Comparison of ENCODE assay signal across 10 cellular contexts in the genomic region with DNA sequence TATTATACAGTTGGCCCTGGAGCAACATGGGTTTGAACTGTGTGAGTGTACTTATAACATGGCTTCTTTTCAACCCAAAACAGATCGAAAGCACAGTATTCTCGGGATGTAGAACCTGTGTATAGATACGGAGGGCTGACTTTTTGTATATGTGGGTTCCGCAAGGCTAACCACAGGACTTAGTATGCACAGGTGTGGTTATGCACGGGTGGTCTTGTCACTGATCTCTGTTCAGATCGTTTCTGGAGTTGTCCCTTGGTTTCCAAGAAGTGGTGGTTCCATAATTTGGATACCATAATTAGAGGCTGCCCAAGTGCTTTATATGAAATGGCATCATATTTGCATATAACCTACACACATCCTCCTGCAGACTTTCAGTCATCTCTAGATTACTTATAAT. TPM values are rescaled to one million over a fixed set of nuclear protein-coding genes. Genes with fewer than 3 reads are reported as not detected.
A peak's percentile ranks its signal among the peaks of the same experiment; 100 is the strongest.
DNase-seq lines count a peak whose midpoint lies in the region; ATAC-seq and TF ChIP-seq lines count a peak whose summit lies in the region.
"Had no signal": no experiment of that assay in that cellular context is flagged by ENCODE, and none has a peak within 500 bp of the region (broad histone marks: within the 10 kb centered on the region; RNA-seq: fewer than 3 reads in every experiment).

No MANE protein-coding gene starts in this region.

- peak overlapping the region; percentile 6 for H3K4me3 Mint-ChIP-seq in CD8-positive, alpha-beta T cell
- H3K4me3 Mint-ChIP-seq in effector memory CD8-positive, alpha-beta T cell: no peak overlapping the region

- peaks cover 1% of the 10 kb centered on the region for H3K36me3 ChIP-seq in CD8-positive, alpha-beta T cell (ENCODE audit: insufficient read depth, low read length)
- H3K36me3 ChIP-seq in brain microvascular endothelial cell (replicated peaks) (peaks cover 5% of the 10 kb centered on the region), smooth muscle cell (ENCODE audit: low read depth) (no peaks in the 10 kb centered on the region)

- peak overlapping the region; percentile 50 for H3K27ac Mint-ChIP-seq in CD8-positive, alpha-beta T cell
- H3K27ac Mint-ChIP-seq in effector memory CD8-positive, alpha-beta T cell: peak overlapping the region in 1 of 2 donors; percentile 30

- intact Hi-C loops in CD8-positive, alpha-beta T cell (cut with DNase I, micrococcal nuclease): no loop called here

- peaks cover 55% of the 10 kb centered on the region for H3K4me1 ChIP-seq in CD8-positive, alpha-beta T cell (ENCODE audit: insufficient read depth, low read length)
- no peaks in the 10 kb centered on the region for H3K4me1 ChIP-seq in smooth muscle cell (ENCODE audit: low read depth)

- H3K9me3 ChIP-seq in CD8-positive, alpha-beta T cell (ENCODE audit: low read length): no peaks in the 10 kb centered on the region
- no peaks in the 10 kb centered on the region for H3K9me3 ChIP-seq in smooth muscle cell (replicated peaks; ENCODE audit: low read depth)

- H3K27me3 Mint-ChIP-seq in CD8-positive, alpha-beta T cell (ENCODE audit: low read depth): no peaks in the 10 kb centered on the region
- H3K27me3 Mint-ChIP-seq in effector memory CD8-positive, alpha-beta T cell: no peaks in the 10 kb centered on the region
- H3K27me3 Mint-ChIP-seq: CD4-positive, alpha-beta memory T cell had no signal

- peaks cover 6% of the 10 kb centered on the region for H4K20me1 ChIP-seq in smooth muscle cell (ENCODE audit: low read depth)

- no peak for ATAC-seq in CD8-positive, alpha-beta T cell
- peak; percentile 44 for ATAC-seq in GM19043 (IDR thresholded peaks at IDR 0.05; ENCODE audit: low read depth, unreplicated experiment)
- peak; percentile 46 for ATAC-seq in HG02852 (IDR thresholded peaks at IDR 0.05; ENCODE audit: unreplicated experiment)
- no peak for ATAC-seq in effector memory CD8-positive, alpha-beta T cell (replicated peaks)

- WGBS in smooth muscle cell (ENCODE audit: low lambda C conversion rate): 93% methylated on average over 6 of the region's 6 CpGs

- peak overlapping the region; percentile 20 for H3K4me3 ChIP-seq in CD8-positive, alpha-beta T cell (ENCODE audit: low read depth, low read length)
- H3K4me3 ChIP-seq in brain microvascular endothelial cell (ENCODE audit: low read depth, low read length): no peak overlapping the region
- H3K4me3 ChIP-seq in smooth muscle cell: no peak overlapping the region
- H3K4me3 ChIP-seq: skin epidermis had no signal

- peaks cover 36% of the 10 kb centered on the region for H3K36me3 Mint-ChIP-seq in CD8-positive, alpha-beta T cell
- H3K36me3 Mint-ChIP-seq in effector memory CD8-positive, alpha-beta T cell (ENCODE audit: insufficient read depth): peaks cover 18% of the 10 kb centered on the region

- POLR2A ChIA-PET in CD8-positive, alpha-beta T cell (lab: Charles Lee): interaction anchor here (1.2 kb wide), 1 partner anchor 51 kb away, joined by 5 read pairs; no protein-coding TSS in a partner anchor

- CTCF ChIA-PET in CD8-positive, alpha-beta T cell (lab: Charles Lee): no interaction called here

- DNase-seq in CD8-positive, alpha-beta T cell: no peak
- peak; percentile 86 for DNase-seq in NCI-H526 (lab: John Stamatoyannopoulos, UW)
- DNase-seq in effector memory CD8-positive, alpha-beta T cell: no peak
- DNase-seq in brain microvascular endothelial cell: no peak
- DNase-seq in smooth muscle cell (lab: John Stamatoyannopoulos, UW; ENCODE audit: unreplicated experiment): no peak
- no peak for DNase-seq in NCI-H1092 (lab: John Stamatoyannopoulos, UW)
- DNase-seq: CD4-positive, alpha-beta memory T cell had no signal

- H3K9me3 Mint-ChIP-seq in CD8-positive, alpha-beta T cell: peaks cover 4% of the 10 kb centered on the region
- H3K9me3 Mint-ChIP-seq in effector memory CD8-positive, alpha-beta T cell: no peaks in the 10 kb centered on the region

- TF ChIP-seq CTCF in CD8-positive, alpha-beta T cell (IDR thresholded peaks at IDR 0.05): no peak
- TF ChIP-seq CTCF in brain microvascular endothelial cell (IDR thresholded peaks at IDR 0.05; ENCODE audit: low read depth, low read length, missing control alignments) (no peak), smooth muscle cell (IDR thresholded peaks at IDR 0.05; ENCODE audit: borderline replicate concordance, insufficient read depth, poor library complexity, severe bottlenecking) (no peak)

- H2AFZ ChIP-seq in smooth muscle cell (ENCODE audit: low read depth): no peak overlapping the region

- H3K4me1 Mint-ChIP-seq in CD8-positive, alpha-beta T cell (ENCODE audit: low read depth): peaks cover 57% of the 10 kb centered on the region
- H3K4me1 Mint-ChIP-seq in effector memory CD8-positive, alpha-beta T cell (ENCODE audit: low read depth in 2 of 2): peaks cover 23 to 25% of the 10 kb centered on the region in 2 donors

- in situ Hi-C loops in brain microvascular endothelial cell (cut with HindIII; ENCODE audit: low pct_ligation_motif_present, low sequenced_read_pairs): no loop called here

- no peaks in the 10 kb centered on the region for H3K79me2 ChIP-seq in smooth muscle cell (ENCODE audit: low read depth)

- no peak overlapping the region for H3K9ac ChIP-seq in smooth muscle cell (ENCODE audit: low read depth)

- H3K27me3 ChIP-seq in CD8-positive, alpha-beta T cell (ENCODE audit: insufficient read depth, low read length): no peaks in the 10 kb centered on the region
- H3K27me3 ChIP-seq in brain microvascular endothelial cell (replicated peaks) (no peaks in the 10 kb centered on the region), smooth muscle cell (ENCODE audit: low read depth) (no peaks in the 10 kb centered on the region)

- H3K27ac ChIP-seq in CD8-positive, alpha-beta T cell (ENCODE audit: low read depth, low read length): no peak overlapping the region
- H3K27ac ChIP-seq in brain microvascular endothelial cell: no peak overlapping the region
- no peak overlapping the region for H3K27ac ChIP-seq in smooth muscle cell (ENCODE audit: low read depth)
- H3K27ac ChIP-seq: skin epidermis had no signal

- H3F3A ChIP-seq in smooth muscle cell (ENCODE audit: low read depth): no peaks in the 10 kb centered on the region

- H3K4me2 ChIP-seq in smooth muscle cell: no peak overlapping the region

RNA-seq across cellular contexts. Expression of gene BHLHA15, which starts 10.9 kb away (rescaled TPM):
- total RNA-seq in CD8-positive, alpha-beta T cell: not detected
- total RNA-seq in smooth muscle cell: 0.27 TPM in 1 of 2 replicates, not detected in the other
- polyA plus RNA-seq in smooth muscle cell: 1.3 and 1.4 TPM in 2 replicates
- total RNA-seq: CD4-positive, alpha-beta memory T cell had no signal
- polyA plus RNA-seq: CD4-positive, alpha-beta memory T cell had no signal

RNA-seq across cellular contexts. Expression of gene TECPR1, which starts 51.7 kb away (rescaled TPM):
- 10 to 100 TPM; 64.4 to 68.2 TPM for total RNA-seq in CD8-positive, alpha-beta T cell
- 27.7 and 33.1 TPM in 2 replicates for total RNA-seq in smooth muscle cell
- polyA plus RNA-seq in smooth muscle cell: 8.9 and 15.3 TPM in 2 replicates

Comparison
In these comparisons a context has a peak if more than half of its experiments do, and no peak if none do; other contexts are left out.
1. ATAC-seq: peak in GM19043 (single experiment) and HG02852 (single experiment); none in CD8-positive, alpha-beta T cell (single experiment) and effector memory CD8-positive, alpha-beta T cell (single experiment).
2. DNase-seq: peak in NCI-H526 (2 of 2); none in CD8-positive, alpha-beta T cell (0 of 7), effector memory CD8-positive, alpha-beta T cell (0 of 3), brain microvascular endothelial cell (single experiment), smooth muscle cell (single experiment) and NCI-H1092 (single experiment).